Comparison of ENCODE assay signal across 8 cellular contexts in genomic region chr6:158799051-158799792, GRCh38. TPM values are rescaled to one million over a fixed set of nuclear protein-coding genes. Genes with fewer than 3 reads are reported as not detected.
DNase-seq lines count a peak whose midpoint lies in the region; ATAC-seq and TF ChIP-seq lines count a peak whose summit lies in the region.

No MANE protein-coding gene starts in this region.

- TF ChIP-seq CTCF in Panc1 (IDR thresholded peaks at IDR 0.05) (peak; percentile 30; the same call in 1 of the 2 replicates), epithelial cell of esophagus (IDR thresholded peaks at IDR 0.05; ENCODE audit: insufficient read depth, low read depth, low read length, missing control alignments) (no peak), nephron (IDR thresholded peaks at IDR 0.05; ENCODE audit: unreplicated experiment in 3 of 3) (no peak)

- peaks cover 62% of the 10 kb centered on the region for H3K4me1 ChIP-seq in Panc1 (ENCODE audit: control insufficient read depth, insufficient read depth, low read length)

- H3K27me3 ChIP-seq in Panc1 (ENCODE audit: control insufficient read depth, insufficient read depth, low read length), result no peaks in the 10 kb centered on the region

- no peak overlapping the region for H3K4me3 ChIP-seq in Panc1 (ENCODE audit: low read depth in 2 of 2, low read length in 2 of 2)
- H3K4me3 ChIP-seq in epithelial cell of esophagus (ENCODE audit: low read length), result no peak overlapping the region

- peak overlapping the region; percentile 13 to 40 (median 39) for H3K4me3 Mint-ChIP-seq in nephron

- peaks cover 67% of the 10 kb centered on the region for H3K4me1 Mint-ChIP-seq in nephron

- DNase-seq in A172 (ENCODE audit: low spot score), result peak; percentile 72
- DNase-seq in HEK293T (ENCODE audit: extremely low spot score), result peak; percentile 61
- no peak for DNase-seq in Panc1 (ENCODE audit: low read depth, low spot score)
- peak; percentile 60 for DNase-seq in epithelial cell of esophagus (ENCODE audit: low read depth)
- DNase-seq in SIG-M5 treated with dmso at 0.1 percent for 504 hours (lab: John Stamatoyannopoulos, UW; ENCODE audit: unreplicated experiment), result no peak
- DNase-seq in stimulated activated CD4-positive, alpha-beta T cell treated with anti-CD3 and anti-CD28 coated beads, Interleukin-4, amount 100 ng/mL, for 1 hour, result no peak

- H3K27ac ChIP-seq in Panc1 (ENCODE audit: low read length), result no peak overlapping the region

- no peaks in the 10 kb centered on the region for H3K27me3 Mint-ChIP-seq in nephron (ENCODE audit: low read depth)

- peaks cover 4% of the 10 kb centered on the region for H3K36me3 Mint-ChIP-seq in nephron (ENCODE audit: low read depth)

- CTCF ChIA-PET in HEK293T (lab: Yijun Ruan, JAX) (interaction anchor here (1.1 to 1.2 kb wide), 3 partner anchors 81 to 305 kb away, joined by 3 to 4 read pairs (median 3); partner anchors contain the start of gene RSPH3), Panc1 (lab: Charles Lee) (interaction anchor here (0.5 kb wide), 1 partner anchor 294 kb away, joined by 7 read pairs; no protein-coding TSS in a partner anchor)

- intact Hi-C loops in Panc1 (cut with micrococcal nuclease; ENCODE audit: unreplicated experiment), result no loop called here

- in situ Hi-C loops in Panc1 (cut with HindIII; ENCODE audit: low pct_unique_long_range_greater_than_20kb, low sequenced_read_pairs), result no loop called here

- ATAC-seq in Panc1, result peak; percentile 61
- ATAC-seq in HG03159 (IDR thresholded peaks at IDR 0.05; ENCODE audit: unreplicated experiment), result no peak

- POLR2A ChIA-PET in HEK293T (lab: Yijun Ruan, JAX) (interaction anchor here (0.6 to 1.7 kb wide), 3 partner anchors 20 to 70 kb away, joined by 3 to 5 read pairs (median 3); no protein-coding TSS in a partner anchor), Panc1 (lab: Charles Lee) (interaction anchor here (0.6 kb wide), 1 partner anchor 20 kb away, joined by 3 read pairs; the partner anchor contains the start of gene EZR)

- peaks cover 10% of the 10 kb centered on the region; the same call in 1 of the 2 replicates for H3K36me3 ChIP-seq in Panc1 (ENCODE audit: control insufficient read depth, insufficient read depth, low read length)

- BruUV-seq in Panc1 (replicated peaks; lab: Mats Ljungman, UMichigan), result TSS peak; percentile 7

- H3K9me3 ChIP-seq in Panc1 (ENCODE audit: control insufficient read depth, insufficient read depth, low read depth, low read length), result no peaks in the 10 kb centered on the region

- H3K9me3 Mint-ChIP-seq in nephron, result no peaks in the 10 kb centered on the region

- peak overlapping the region; percentile 77 to 96 (median 92) for H3K27ac Mint-ChIP-seq in nephron

TF ChIP-seq in HEK293T, 16 proteins besides CTCF, POLR2A, EP300 and RAD21:
- TF ChIP-seq L3MBTL2 (conservative IDR thresholded peaks at IDR 0.05) (peak; percentile 34; the same call in 1 of the 2 replicates), SP1 (IDR thresholded peaks at IDR 0.05) (no peak), TARDBP (IDR thresholded peaks at IDR 0.05) (no peak), ZNF384 (IDR thresholded peaks at IDR 0.05) (peak; percentile 48; the same call in 1 of the 2 replicates), CTBP1 (IDR thresholded peaks at IDR 0.05; ENCODE audit: borderline replicate concordance) (peak; percentile 87; the same call in 1 of the 2 replicates), LEF1 (IDR thresholded peaks at IDR 0.05; ENCODE audit: borderline replicate concordance) (no peak), HDGF (IDR thresholded peaks at IDR 0.05; ENCODE audit: borderline replicate concordance) (no peak), BHLHE40 (IDR thresholded peaks at IDR 0.05; ENCODE audit: borderline replicate concordance) (no peak), FOXK2 (IDR thresholded peaks at IDR 0.05) (no peak)
- TF ChIP-seq, protein P1, sequence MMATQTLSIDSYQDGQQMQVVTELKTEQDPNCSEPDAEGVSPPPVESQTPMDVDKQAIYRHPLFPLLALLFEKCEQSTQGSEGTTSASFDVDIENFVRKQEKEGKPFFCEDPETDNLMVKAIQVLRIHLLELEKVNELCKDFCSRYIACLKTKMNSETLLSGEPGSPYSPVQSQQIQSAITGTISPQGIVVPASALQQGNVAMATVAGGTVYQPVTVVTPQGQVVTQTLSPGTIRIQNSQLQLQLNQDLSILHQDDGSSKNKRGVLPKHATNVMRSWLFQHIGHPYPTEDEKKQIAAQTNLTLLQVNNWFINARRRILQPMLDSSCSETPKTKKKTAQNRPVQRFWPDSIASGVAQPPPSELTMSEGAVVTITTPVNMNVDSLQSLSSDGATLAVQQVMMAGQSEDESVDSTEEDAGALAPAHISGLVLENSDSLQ (IDR thresholded peaks at IDR 0.05), result peak; percentile 96

RNA-seq across cellular contexts. Expression of gene EZR, which starts 19.9 kb away (rescaled TPM):
- total RNA-seq in A172 (2014; rRNA removed; shearing (Covaris generic)), result 446 and 456 TPM in 2 replicates
- 263 TPM for total RNA-seq in Panc1 (2021; ENCODE audit: unreplicated experiment)
- polyA plus RNA-seq in Panc1 (2012; ENCODE audit: insufficient read length), result 215 TPM

Comparison
In these comparisons a context has a peak if more than half of its experiments do, and no peak if none do; other contexts are left out.
1. DNase-seq: peak in A172 (single experiment), HEK293T (single experiment) and epithelial cell of esophagus (single experiment); none in Panc1 (single experiment), SIG-M5 treated with dmso at 0.1 percent for 504 hours (single experiment) and stimulated activated CD4-positive, alpha-beta T cell treated with anti-CD3 and anti-CD28 coated beads, Interleukin-4, amount 100 ng/mL, for 1 hour (single experiment).